Comparison of ENCODE assay signal across 18 cellular contexts in genomic region chr6:101486124-101486523, GRCh38.
"Had no signal": no experiment of that assay in that cellular context is flagged by ENCODE, and none has a peak within 500 bp of the region (broad histone marks: within the 10 kb centered on the region; RNA-seq: fewer than 3 reads in every experiment).

No MANE protein-coding gene starts in this region.

- H3K27ac Mint-ChIP-seq: dendritic cell treated with granulocyte-macrophage colony-stimulating factor and Interleukin-4, amounts not matched to agents 40 ng/mL and 50 ng/mL, for 4 days; effector memory CD8-positive, alpha-beta T cell; memory B cell; mesothelial cell of epicardium; natural killer cell had no signal

- H3K27me3 Mint-ChIP-seq: dendritic cell treated with granulocyte-macrophage colony-stimulating factor and Interleukin-4, amounts not matched to agents 40 ng/mL and 50 ng/mL, for 4 days; effector memory CD8-positive, alpha-beta T cell; memory B cell had no signal

- H3K4me3 Mint-ChIP-seq: dendritic cell treated with granulocyte-macrophage colony-stimulating factor and Interleukin-4, amounts not matched to agents 40 ng/mL and 50 ng/mL, for 4 days; effector memory CD8-positive, alpha-beta T cell; memory B cell; mesothelial cell of epicardium; natural killer cell had no signal

- H3K36me3 ChIP-seq: left ventricle myocardium inferior, lower lobe of right lung, prostate gland, upper lobe of left lung, uterus had no signal

- H3K9me3 ChIP-seq: left ventricle myocardium inferior, lower lobe of right lung, prostate gland, upper lobe of left lung, uterus had no signal

- H2AFZ ChIP-seq: parathyroid adenoma had no signal

- H3K4me3 ChIP-seq: left ventricle myocardium inferior, lower lobe of right lung, prostate gland, upper lobe of left lung, uterus had no signal

- H3K4me1 Mint-ChIP-seq: memory B cell, mesothelial cell of epicardium, natural killer cell had no signal

- H3K27ac ChIP-seq: foreskin keratinocyte, left ventricle myocardium inferior, lower lobe of right lung, parathyroid adenoma, prostate gland, upper lobe of left lung, uterus had no signal

- H3K36me3 Mint-ChIP-seq: memory B cell, mesothelial cell of epicardium, natural killer cell had no signal

- H3K79me2 ChIP-seq: parathyroid adenoma had no signal

- H3K27me3 ChIP-seq: foreskin keratinocyte, upper lobe of left lung, uterus had no signal

- H3K4me1 ChIP-seq: foreskin keratinocyte, lower lobe of right lung, parathyroid adenoma, prostate gland, upper lobe of left lung, uterus had no signal

- ATAC-seq: effector memory CD8-positive, alpha-beta T cell; foreskin keratinocyte; left cardiac atrium; lower lobe of right lung; natural killer cell had no signal

- H3K9ac ChIP-seq: parathyroid adenoma had no signal

- H3K9me3 Mint-ChIP-seq: dendritic cell treated with granulocyte-macrophage colony-stimulating factor and Interleukin-4, amounts not matched to agents 40 ng/mL and 50 ng/mL, for 4 days; effector memory CD8-positive, alpha-beta T cell; mesothelial cell of epicardium had no signal

- DNase-seq: effector memory CD8-positive, alpha-beta T cell; kidney; left cardiac atrium; left ventricle myocardium inferior; lower lobe of right lung; natural killer cell; occipital lobe; small intestine; stimulated activated CD4-positive, alpha-beta T cell treated with anti-CD3 and anti-CD28 coated beads, Interleukin-12 subunit alpha, Interleukin-12 subunit beta, amount 100 ng/mL, for 4 hours; stimulated activated naive CD4-positive, alpha-beta T cell treated with Interleukin-2 at 50 U/mL for 16 hours; upper lobe of left lung; uterus had no signal
